In genomic region chr3:69930564-69930963, GRCh38 we compare ENCODE assay signal across 1 cellular context.
TF ChIP-seq lines count a peak whose summit lies in the region.

No MANE protein-coding gene starts in this region.

TF ChIP-seq in IMR-90, 13 proteins besides CTCF, POLR2A, EP300 and RAD21 (continued from another document):
- TF ChIP-seq ELK1 (IDR thresholded peaks at IDR 0.05; ENCODE audit: borderline replicate concordance, low read depth, low read length) (no peak), CEBPB (IDR thresholded peaks at IDR 0.05; ENCODE audit: low read depth, low read length) (no peak)
